In the genomic region with DNA sequence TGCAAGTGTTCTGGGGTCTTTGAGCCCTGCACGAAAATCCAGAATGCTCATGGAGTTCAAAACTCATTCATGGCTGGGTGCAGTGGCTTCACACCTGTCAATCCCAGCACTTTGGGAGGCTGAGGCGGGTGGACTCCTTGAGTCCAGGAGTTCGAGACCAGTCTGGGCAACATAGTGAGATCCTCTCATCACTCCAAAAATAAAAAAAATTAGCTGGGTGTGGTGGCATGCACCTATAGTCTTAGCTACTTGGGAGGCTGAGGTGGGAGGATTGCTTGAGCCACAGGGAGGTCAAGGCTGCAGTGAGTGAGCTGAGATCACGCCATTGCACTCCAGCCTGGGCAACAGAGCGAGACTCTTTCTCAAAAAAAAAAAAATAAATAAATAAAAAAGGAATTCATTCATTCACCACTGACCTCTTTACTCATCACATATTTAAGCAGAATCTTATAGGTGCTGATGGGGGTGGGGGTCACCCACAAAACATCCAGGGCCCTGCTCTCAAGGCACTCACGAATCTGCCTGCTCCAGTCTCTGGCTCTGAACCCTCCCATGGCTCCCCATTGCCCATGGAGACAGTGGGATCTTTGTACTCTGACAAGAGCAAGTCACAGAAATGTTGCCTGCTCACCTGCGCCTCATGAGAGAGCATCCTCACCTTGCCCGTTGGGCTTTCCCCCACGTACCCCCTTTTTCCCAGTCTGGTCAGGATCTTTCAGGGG, we compare ENCODE assay signal across 30 cellular contexts.
A peak's percentile ranks its signal among the peaks of the same experiment; 100 is the strongest.
DNase-seq lines count a peak whose midpoint lies in the region; ATAC-seq, FAIRE-seq and TF ChIP-seq lines count a peak whose summit lies in the region.
"Had no signal": no experiment of that assay in that cellular context is flagged by ENCODE, and none has a peak within 500 bp of the region (broad histone marks: within the 10 kb centered on the region; RNA-seq: fewer than 3 reads in every experiment).

No MANE protein-coding gene starts in this region.

- FAIRE-seq in GM12892 (lab: Jason Lieb, UNC) = no peak

- H3K36me3 Mint-ChIP-seq in activated T-cell treated with anti-CD3 and anti-CD28 coated beads, Interleukin-2, amount 50 U/mL, for 24 hours (ENCODE audit: low read depth) = no peaks in the 10 kb centered on the region
- H3K36me3 Mint-ChIP-seq: activated naive CD4-positive, alpha-beta T cell treated with anti-CD3 and anti-CD28 coated beads, Interleukin-2, amount 50 U/mL, for 72 hours; CD14-positive monocyte; mesothelial cell of epicardium; naive thymus-derived CD8-positive, alpha-beta T cell; stimulated activated memory B cell treated with anti-CD40 and anti-IgM and Interleukin-4, amounts not matched to agents 10 μg/mL and 1 μg/mL and 100 μg/mL, for 72 hours had no signal

- H3K36me3 ChIP-seq in BE2C = no peaks in the 10 kb centered on the region
- H3K36me3 ChIP-seq in right atrium auricular region = no peaks in the 10 kb centered on the region
- no peaks in the 10 kb centered on the region for H3K36me3 ChIP-seq in gastrocnemius medialis
- H3K36me3 ChIP-seq: colonic mucosa, tibial nerve had no signal

- H3K27ac Mint-ChIP-seq in activated T-cell treated with anti-CD3 and anti-CD28 coated beads, Interleukin-2, amount 50 U/mL, for 24 hours = no peak overlapping the region
- H3K27ac Mint-ChIP-seq: activated CD8-positive, alpha-beta T cell treated with anti-CD3 and anti-CD28 coated beads, Interleukin-2, amount 10 ng/mL, durations not matched to agents 7 days and 5 days; activated naive CD4-positive, alpha-beta T cell treated with anti-CD3 and anti-CD28 coated beads, Interleukin-2, amount 50 U/mL, for 72 hours; progenitor cell of endocrine pancreas; stimulated activated memory B cell treated with anti-CD40 and anti-IgM and Interleukin-4, amounts not matched to agents 10 μg/mL and 1 μg/mL and 100 μg/mL, for 72 hours had no signal

- DNase-seq in BE2C (peak; percentile 2), right atrium auricular region (ENCODE audit: low spot score) (no peak), gastrocnemius medialis (no peak), DMS153 treated with DMSO at 0.1 percent for 48 hours (lab: John Stamatoyannopoulos, UW; ENCODE audit: unreplicated experiment) (no peak), GM12892 (ENCODE audit: insufficient read length) (no peak)
- DNase-seq in activated T-cell treated with anti-CD3 and anti-CD28 coated beads, Interleukin-2, amount 50 U/mL, for 24 hours = no peak
- DNase-seq: ACHN; activated CD4-positive, CD25-positive, alpha-beta regulatory T cell treated with anti-CD3 and anti-CD28 coated beads, Interleukin-2, amount 50 U/mL, for 72 hours; activated CD8-positive, alpha-beta T cell treated with anti-CD3 and anti-CD28 coated beads, Interleukin-2, amount 10 ng/mL, durations not matched to agents 7 days and 5 days; activated T-cell treated with anti-CD3 and anti-CD28 coated beads, Interleukin-2, amount 50 U/mL, for 48 hours; colonic mucosa; EL; NCI-H1092 treated with DMSO at 0.1 percent for 48 hours; NCI-H2029; NCI-H2227 treated with DMSO at 0.1 percent for 48 hours; NCI-H748 treated with DMSO at 0.1 percent for 48 hours; OCI-M1; SHP77; stimulated activated CD4-positive, alpha-beta T cell treated with anti-CD3 and anti-CD28 coated beads, Interleukin-2, amount 100 ng/mL, for 24 hours; SW 1271 had no signal

- no peak for TF ChIP-seq CTCF in BE2C (IDR thresholded peaks at IDR 0.05; ENCODE audit: low read depth, low read length)
- no peak for TF ChIP-seq CTCF in right atrium auricular region (IDR thresholded peaks at IDR 0.05)
- no peak for TF ChIP-seq CTCF in gastrocnemius medialis (IDR thresholded peaks at IDR 0.05 in 4 of 5, conservative IDR thresholded peaks at IDR 0.05 in 1 of 5)

- peaks cover 26% of the 10 kb centered on the region for H3K4me1 Mint-ChIP-seq in activated T-cell treated with anti-CD3 and anti-CD28 coated beads, Interleukin-2, amount 50 U/mL, for 24 hours (ENCODE audit: low read depth)

- H3K27me3 ChIP-seq in BE2C (no peaks in the 10 kb centered on the region), right atrium auricular region (no peaks in the 10 kb centered on the region), gastrocnemius medialis (peaks cover 6 to 15% (median 9%) of the 10 kb centered on the region in 3 donors)
- H3K27me3 ChIP-seq: tibial nerve had no signal

- H3K4me3 ChIP-seq in BE2C (ENCODE audit: low read depth, low read length) = no peak overlapping the region
- no peak overlapping the region for H3K4me3 ChIP-seq in right atrium auricular region
- H3K4me3 ChIP-seq in gastrocnemius medialis = peak overlapping the region in 1 of 4 donors; percentile 36
- H3K4me3 ChIP-seq: colonic mucosa, skin epidermis, tibial nerve had no signal

- H3K9me3 ChIP-seq in BE2C (peaks cover 9% of the 10 kb centered on the region), right atrium auricular region (no peaks in the 10 kb centered on the region), gastrocnemius medialis (no peaks in the 10 kb centered on the region)
- H3K9me3 ChIP-seq: colonic mucosa, tibial nerve had no signal

- TF ChIP-seq POLR2A in gastrocnemius medialis (IDR thresholded peaks at IDR 0.05) (no peak), GM12892 (IDR thresholded peaks at IDR 0.05; ENCODE audit: low read depth, low read length) (no peak)

- H3K4me3 Mint-ChIP-seq in activated T-cell treated with anti-CD3 and anti-CD28 coated beads, Interleukin-2, amount 50 U/mL, for 24 hours = no peak overlapping the region
- H3K4me3 Mint-ChIP-seq: activated CD8-positive, alpha-beta T cell treated with anti-CD3 and anti-CD28 coated beads, Interleukin-2, amount 10 ng/mL, durations not matched to agents 7 days and 5 days; CD14-positive monocyte; mesothelial cell of epicardium; naive thymus-derived CD8-positive, alpha-beta T cell; stimulated activated memory B cell treated with anti-CD40 and anti-IgM and Interleukin-4, amounts not matched to agents 10 μg/mL and 1 μg/mL and 100 μg/mL, for 72 hours had no signal

- in situ Hi-C loops in gastrocnemius medialis (cut with MboI; ENCODE audit: low sequenced_read_pairs in 4 of 4) = no loop called here

- H3K4me1 ChIP-seq in BE2C (0 out of 2 replicates have a peak, but pooled peaks cover 3% of the 10 kb centered on the region), right atrium auricular region (peaks cover 0 to 32% of the 10 kb centered on the region in 2 donors), gastrocnemius medialis (peaks cover 20 to 24% of the 10 kb centered on the region in 2 donors)
- H3K4me1 ChIP-seq: colonic mucosa had no signal

- no peak for ATAC-seq in gastrocnemius medialis
- ATAC-seq in GM19463 (IDR thresholded peaks at IDR 0.05; ENCODE audit: unreplicated experiment) = no peak
- ATAC-seq: activated CD8-positive, alpha-beta T cell treated with anti-CD3 and anti-CD28 coated beads, Interleukin-2, amount 10 ng/mL, durations not matched to agents 7 days and 5 days; activated naive CD4-positive, alpha-beta T cell treated with anti-CD3 and anti-CD28 coated beads, Interleukin-2, amount 50 U/mL, for 72 hours; naive thymus-derived CD8-positive, alpha-beta T cell; stimulated activated memory B cell treated with anti-CD40 and anti-IgM and Interleukin-4, amounts not matched to agents 10 μg/mL and 1 μg/mL and 100 μg/mL, for 72 hours had no signal

- no peaks in the 10 kb centered on the region for H3K9me3 Mint-ChIP-seq in activated T-cell treated with anti-CD3 and anti-CD28 coated beads, Interleukin-2, amount 50 U/mL, for 24 hours
- H3K9me3 Mint-ChIP-seq: activated naive CD4-positive, alpha-beta T cell treated with anti-CD3 and anti-CD28 coated beads, Interleukin-2, amount 50 U/mL, for 72 hours; mesothelial cell of epicardium; naive thymus-derived CD8-positive, alpha-beta T cell; stimulated activated memory B cell treated with anti-CD40 and anti-IgM and Interleukin-4, amounts not matched to agents 10 μg/mL and 1 μg/mL and 100 μg/mL, for 72 hours had no signal

- peaks cover 9% of the 10 kb centered on the region for H3K27me3 Mint-ChIP-seq in activated T-cell treated with anti-CD3 and anti-CD28 coated beads, Interleukin-2, amount 50 U/mL, for 24 hours

- H3K27ac ChIP-seq in angular gyrus (ENCODE audit: low read depth, low read length) (peak overlapping the region; percentile 93), right atrium auricular region (peak overlapping the region; percentile 19 to 78), gastrocnemius medialis (peak overlapping the region; percentile 60 to 71 (median 66))
- H3K27ac ChIP-seq: colonic mucosa had no signal

- intact Hi-C loops in gastrocnemius medialis (cut with DNase I; ENCODE audit: low total_unique reads) = loop anchor here (2.0 to 5.0 kb wide), 3 partner anchors 77 to 353 kb away; partner anchors contain the start of gene IER5L
